ENCODE assay signal across 10 cellular contexts in the genomic region with DNA sequence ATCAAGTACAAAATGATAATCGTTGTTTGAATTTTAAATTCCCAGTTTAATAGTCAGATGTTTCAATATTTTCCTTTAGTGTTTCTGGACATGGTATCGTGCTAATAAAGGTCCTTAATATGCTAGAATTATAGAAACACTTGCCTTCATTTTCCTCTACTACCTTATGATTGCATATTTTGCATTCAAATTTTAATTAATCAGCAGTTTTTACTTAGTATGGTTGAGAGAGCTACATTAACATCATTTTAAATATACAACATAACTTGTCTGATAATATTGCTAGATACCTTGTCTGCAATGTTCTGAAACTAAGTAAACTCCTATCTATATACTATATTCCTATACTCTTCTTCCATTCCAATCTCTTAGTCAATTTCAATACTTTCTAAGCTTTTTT.
"Had no signal": no experiment of that assay in that cellular context is flagged by ENCODE, and none has a peak within 500 bp of the region (broad histone marks: within the 10 kb centered on the region; RNA-seq: fewer than 3 reads in every experiment).

No MANE protein-coding gene starts in this region.

- FAIRE-seq: HTR-8/SVneo had no signal

- H3K4me2 ChIP-seq: KMS-11 had no signal

- ATAC-seq: HCT116 had no signal

- DNase-seq: GM23248, GOT3, H7, HFFc6, Karpas-422, KBM-7 had no signal

- H3K4me3 ChIP-seq: GM23248, HAP-1 had no signal

- H3K9me3 ChIP-seq: HAP-1 had no signal

- H3K36me3 ChIP-seq: HAP-1 had no signal

- H2AFZ ChIP-seq: GM23248 had no signal

- H3K4me1 ChIP-seq: HAP-1 had no signal

- H3K9ac ChIP-seq: GM23248, KMS-11 had no signal

- H3K27ac ChIP-seq: GM23248, KMS-11 had no signal
